ENCODE assay signal across 23 cellular contexts in the genomic region with DNA sequence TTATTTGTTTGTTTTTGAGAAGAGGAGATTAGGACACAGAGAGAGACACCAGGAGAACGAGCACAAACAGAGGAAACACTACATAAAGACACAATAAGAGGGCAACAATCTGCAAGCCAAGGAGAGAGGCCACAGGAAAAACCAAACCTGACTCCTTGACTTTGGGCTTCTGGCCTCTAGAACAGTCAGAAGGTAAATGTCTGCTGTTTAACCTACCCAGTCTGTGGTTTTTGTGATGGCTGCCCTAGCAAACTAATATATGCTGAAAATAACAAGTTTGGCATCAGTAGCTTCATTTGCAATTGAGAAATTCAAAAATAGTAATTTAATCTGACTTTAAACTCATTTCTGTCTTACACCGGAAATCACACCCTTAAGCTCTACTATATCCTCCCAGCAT.
"Had no signal": no experiment of that assay in that cellular context is flagged by ENCODE, and none has a peak within 500 bp of the region (broad histone marks: within the 10 kb centered on the region; RNA-seq: fewer than 3 reads in every experiment).

No MANE protein-coding gene starts in this region.

- H3K4me3 ChIP-seq: colonic mucosa, dorsolateral prefrontal cortex, heart left ventricle, lower lobe of right lung, pancreas, psoas muscle, right atrium auricular region, tibial artery had no signal

- DNase-seq: activated CD4-positive, alpha-beta memory T cell treated with anti-CD3 and anti-CD28 coated beads for 36 hours; activated CD4-positive, alpha-beta T cell treated with anti-CD3 and anti-CD28 coated beads for 48 hours; activated CD4-positive, CD25-positive, alpha-beta regulatory T cell; activated effector memory CD4-positive, alpha-beta T cell treated with Interleukin-2 at 50 U/mL for 16 hours; activated naive CD4-positive, alpha-beta T cell treated with anti-CD3 and anti-CD28 coated beads for 36 hours; activated naive CD8-positive, alpha-beta T cell treated with anti-CD3 and anti-CD28 coated beads, Interleukin-2, amount 10 ng/mL, durations not matched to agents 7 days and 5 days; activated T-cell treated with anti-CD3 and anti-CD28 coated beads, Interleukin-2, amount 50 U/mL, for 48 hours; amniotic stem cell; colonic mucosa; dorsolateral prefrontal cortex; heart left ventricle; kidney; lower lobe of right lung; naive thymus-derived CD8-positive, alpha-beta T cell; pancreas; psoas muscle; stimulated activated CD4-positive, alpha-beta T cell treated with anti-CD3 and anti-CD28 coated beads, Interleukin-12 subunit alpha, Interleukin-12 subunit beta, amount 100 ng/mL, for 4 hours; stimulated activated naive CD8-positive, alpha-beta T cell treated with anti-CD3 and anti-CD28 coated beads, Interleukin-15, amount 100 ng/mL, for 72 hours; T-helper 17 cell; tibial artery had no signal

- H3K4me1 Mint-ChIP-seq: activated naive CD8-positive, alpha-beta T cell treated with anti-CD3 and anti-CD28 coated beads, Interleukin-2, amount 10 ng/mL, durations not matched to agents 7 days and 5 days; naive thymus-derived CD8-positive, alpha-beta T cell; stimulated activated naive CD8-positive, alpha-beta T cell treated with anti-CD3 and anti-CD28 coated beads, Interleukin-15, amount 100 ng/mL, for 72 hours; T-helper 17 cell had no signal

- H3K27ac ChIP-seq: colonic mucosa, dorsolateral prefrontal cortex, heart left ventricle, lower lobe of right lung, neutrophil, pancreas, psoas muscle, right atrium auricular region, tibial artery had no signal

- H3K4me3 Mint-ChIP-seq: activated CD4-positive, alpha-beta memory T cell treated with anti-CD3 and anti-CD28 coated beads for 36 hours; activated naive CD4-positive, alpha-beta T cell treated with anti-CD3 and anti-CD28 coated beads for 36 hours; activated naive CD8-positive, alpha-beta T cell treated with anti-CD3 and anti-CD28 coated beads, Interleukin-2, amount 10 ng/mL, durations not matched to agents 7 days and 5 days; mesothelial cell of epicardium; naive thymus-derived CD8-positive, alpha-beta T cell; stimulated activated naive CD8-positive, alpha-beta T cell treated with anti-CD3 and anti-CD28 coated beads, Interleukin-15, amount 100 ng/mL, for 72 hours; T-helper 17 cell had no signal

- H3K9me3 ChIP-seq: colonic mucosa, heart left ventricle, lower lobe of right lung, neutrophil, pancreas, psoas muscle, right atrium auricular region, tibial artery had no signal

- H3K9me3 Mint-ChIP-seq: activated CD4-positive, alpha-beta memory T cell treated with anti-CD3 and anti-CD28 coated beads for 36 hours; activated naive CD4-positive, alpha-beta T cell treated with anti-CD3 and anti-CD28 coated beads for 36 hours; activated naive CD8-positive, alpha-beta T cell treated with anti-CD3 and anti-CD28 coated beads, Interleukin-2, amount 10 ng/mL, durations not matched to agents 7 days and 5 days; mesothelial cell of epicardium; naive thymus-derived CD8-positive, alpha-beta T cell; stimulated activated naive CD8-positive, alpha-beta T cell treated with anti-CD3 and anti-CD28 coated beads, Interleukin-15, amount 100 ng/mL, for 72 hours had no signal

- H3K36me3 ChIP-seq: colonic mucosa, heart left ventricle, lower lobe of right lung, neutrophil, pancreas, right atrium auricular region, tibial artery had no signal

- H3K36me3 Mint-ChIP-seq: activated CD4-positive, alpha-beta memory T cell treated with anti-CD3 and anti-CD28 coated beads for 36 hours; activated naive CD8-positive, alpha-beta T cell treated with anti-CD3 and anti-CD28 coated beads, Interleukin-2, amount 10 ng/mL, durations not matched to agents 7 days and 5 days; mesothelial cell of epicardium; naive thymus-derived CD8-positive, alpha-beta T cell had no signal

- H3K27me3 ChIP-seq: colonic mucosa, dorsolateral prefrontal cortex, neutrophil, pancreas, right atrium auricular region, tibial artery had no signal

- H3K27ac Mint-ChIP-seq: activated CD4-positive, alpha-beta memory T cell treated with anti-CD3 and anti-CD28 coated beads for 36 hours; activated naive CD4-positive, alpha-beta T cell treated with anti-CD3 and anti-CD28 coated beads for 36 hours; activated naive CD8-positive, alpha-beta T cell treated with anti-CD3 and anti-CD28 coated beads, Interleukin-2, amount 10 ng/mL, durations not matched to agents 7 days and 5 days; mesothelial cell of epicardium; naive thymus-derived CD8-positive, alpha-beta T cell; stimulated activated naive CD8-positive, alpha-beta T cell treated with anti-CD3 and anti-CD28 coated beads, Interleukin-15, amount 100 ng/mL, for 72 hours; T-helper 17 cell had no signal

- H3K4me1 ChIP-seq: colonic mucosa, lower lobe of right lung, pancreas, psoas muscle had no signal

- ATAC-seq: heart left ventricle; lower lobe of right lung; naive thymus-derived CD8-positive, alpha-beta T cell; pancreas; psoas muscle; stimulated activated naive CD8-positive, alpha-beta T cell treated with anti-CD3 and anti-CD28 coated beads, Interleukin-15, amount 100 ng/mL, for 72 hours; T-helper 17 cell had no signal
